1 cellular context compared by ENCODE assay signal in genomic region chr11:113689711-113690618, GRCh38.
TF ChIP-seq lines count a peak whose summit lies in the region.

No MANE protein-coding gene starts in this region.

TF ChIP-seq in K562, 482 proteins besides CTCF, POLR2A, EP300 and RAD21 (continued from another document):
- TF ChIP-seq PATZ1 (CRISPR knock-in tag; IDR thresholded peaks at IDR 0.05; ENCODE audit: borderline replicate concordance) = no peak
- TF ChIP-seq ZNF445 (CRISPR knock-in tag; IDR thresholded peaks at IDR 0.05; ENCODE audit: low read depth) = no peak
- no peak for TF ChIP-seq MAZ (CRISPR knock-in tag; conservative IDR thresholded peaks at IDR 0.05 in 1 of 2, IDR thresholded peaks at IDR 0.05 in 1 of 2)
- no peak for TF ChIP-seq ZNF586 (CRISPR knock-in tag; conservative IDR thresholded peaks at IDR 0.05)
- no peak for TF ChIP-seq NONO (IDR thresholded peaks at IDR 0.05; ENCODE audit: low read depth in 2 of 2, low read length in 1 of 2)
- peak; percentile 63; the same call in 1 of the 2 replicates for TF ChIP-seq PTRF (tag; IDR thresholded peaks at IDR 0.05)
- no peak for TF ChIP-seq TCF15 (CRISPR knock-in tag; IDR thresholded peaks at IDR 0.05)
- TF ChIP-seq ZBTB26 (CRISPR knock-in tag; IDR thresholded peaks at IDR 0.05) = peak; percentile 57; the same call in 1 of the 2 replicates
- TF ChIP-seq BRCA1 (IDR thresholded peaks at IDR 0.05) = no peak
- no peak for TF ChIP-seq BRCA1 (CRISPR knock-in tag; IDR thresholded peaks at IDR 0.05)
- TF ChIP-seq CREB3 (tag; conservative IDR thresholded peaks at IDR 0.05; ENCODE audit: low read depth) = peak; percentile 91
- TF ChIP-seq KDM5B (IDR thresholded peaks at IDR 0.05; ENCODE audit: insufficient replicate concordance, low read depth, low read length) = no peak
- TF ChIP-seq UBTF (IDR thresholded peaks at IDR 0.05; ENCODE audit: borderline replicate concordance in 1 of 2, low read depth in 2 of 2, low read length in 2 of 2) = no peak
